In genomic region chr12:109899345-109899744, GRCh38 we compare ENCODE assay signal across 8 cellular contexts. TPM values are rescaled to one million over a fixed set of nuclear protein-coding genes. Genes with fewer than 3 reads are reported as not detected.
A peak's percentile ranks its signal among the peaks of the same experiment; 100 is the strongest.
DNase-seq lines count a peak whose midpoint lies in the region; ATAC-seq and TF ChIP-seq lines count a peak whose summit lies in the region.
"Not testable (repeated sequence)": the region's sequence is repeated elsewhere in the genome, so short reads cannot be mapped to it uniquely, and the experiment has no call there.

No MANE protein-coding gene starts in this region.

- H3K27ac Mint-ChIP-seq in H9, result not testable (repeated sequence)
- peak overlapping the region; percentile 90 for H3K27ac Mint-ChIP-seq in activated T-helper 17 cell treated with anti-CD3 and anti-CD28 coated beads, Interleukin-2, amount 50 U/mL, for 72 hours
- peak overlapping the region; percentile 95 to 96 for H3K27ac Mint-ChIP-seq in natural killer cell

- not testable (repeated sequence) for H4K91ac ChIP-seq in H9 (ENCODE audit: insufficient read length, low read depth, low read length)

- not testable (repeated sequence) for H4K8ac ChIP-seq in H9 (replicated peaks; ENCODE audit: insufficient read length, low read depth, low read length)

- no CpG with 5 or more reads among the region's 15 CpGs for WGBS in H9 (ENCODE audit: extremely low coverage, insufficient read length, low lambda C conversion rate)
- WGBS in heart right ventricle, 2 donors, result 90 to 92% methylated on average over 15 of the region's 15 CpGs

- peaks cover 15% of the 10 kb centered on the region for H3K4me1 ChIP-seq in ACC112 (ENCODE audit: control insufficient read depth, insufficient read depth, low read length, unreplicated experiment)
- H3K4me1 ChIP-seq in H9 (ENCODE audit: insufficient read depth, low read length), result not testable (repeated sequence)
- H3K4me1 ChIP-seq in RWPE2 (ENCODE audit: insufficient read depth, poor library complexity, severe bottlenecking), result peaks cover 12% of the 10 kb centered on the region
- peaks cover 3 to 25% (median 21%) of the 10 kb centered on the region in 9 donors for H3K4me1 ChIP-seq in heart right ventricle
- peaks cover 14 to 24% (median 17%) of the 10 kb centered on the region in 3 donors for H3K4me1 ChIP-seq in skeletal muscle tissue (ENCODE audit: control insufficient read depth in 3 of 3, insufficient read depth in 3 of 3, low read length in 3 of 3)

- H3K4me3 Mint-ChIP-seq in H9 (peak overlapping the region; percentile 89 to 94), natural killer cell (peak overlapping the region; percentile 99)
- H3K4me3 Mint-ChIP-seq in activated T-helper 17 cell treated with anti-CD3 and anti-CD28 coated beads, Interleukin-2, amount 50 U/mL, for 72 hours, result peak overlapping the region; percentile 87

- not testable (repeated sequence) for H4K5ac ChIP-seq in H9 (ENCODE audit: insufficient read length, low read depth, low read length)

- not testable (repeated sequence) for H2BK15ac ChIP-seq in H9 (ENCODE audit: low read depth, low read length)

- not testable (repeated sequence) for H2AK5ac ChIP-seq in H9 (ENCODE audit: insufficient read length, low read length)

- not testable (repeated sequence) for H2BK5ac ChIP-seq in H9 (ENCODE audit: insufficient read length, low read length)

- not testable (repeated sequence) for H2BK120ac ChIP-seq in H9 (ENCODE audit: low read depth, low read length, poor library complexity, severe bottlenecking)

- H3K4me3 ChIP-seq in ACC112 (ENCODE audit: low read depth, low read length) (peak overlapping the region; percentile 81), RWPE2 (ENCODE audit: severe bottlenecking) (peak overlapping the region; percentile 81), coronary artery (peak overlapping the region; percentile 83), heart right ventricle (peak overlapping the region in 7 of 10 donors; percentile 62 to 97 (median 80)), skeletal muscle tissue (ENCODE audit: low read length in 3 of 3) (peak overlapping the region in 1 of 3 donors; percentile 92)

- not testable (repeated sequence) for H3K23ac ChIP-seq in H9 (ENCODE audit: insufficient read length, low read depth, low read length)

- H3K27me3 Mint-ChIP-seq in H9 (ENCODE audit: low read depth), result peaks cover 96% of the 10 kb centered on the region
- H3K27me3 Mint-ChIP-seq in activated T-helper 17 cell treated with anti-CD3 and anti-CD28 coated beads, Interleukin-2, amount 50 U/mL, for 72 hours; natural killer cell (ENCODE audit: low read depth in 2 of 2): not testable (repeated sequence)

- H3K27me3 ChIP-seq in ACC112 (ENCODE audit: insufficient read depth, low read length); RWPE2 (ENCODE audit: insufficient read depth, poor library complexity, severe bottlenecking); heart right ventricle; skeletal muscle tissue (ENCODE audit: control insufficient read depth in 3 of 3, insufficient read depth in 3 of 3, low read length in 3 of 3): not testable (repeated sequence)
- H3K27me3 ChIP-seq in H9 (ENCODE audit: insufficient read depth, low read length), result peaks cover 56% of the 10 kb centered on the region

- not testable (repeated sequence) for H3K4ac ChIP-seq in H9 (ENCODE audit: low read depth, low read length)

- H3K4me2 ChIP-seq in H9 (ENCODE audit: insufficient read depth, insufficient read length, low read length), result not testable (repeated sequence)

- H2BK12ac ChIP-seq in H9 (ENCODE audit: insufficient read length, low read depth, low read length), result not testable (repeated sequence)

- not testable (repeated sequence) for DNase-seq in H9; RWPE2 (ENCODE audit: low spot score); coronary artery (ENCODE audit: low spot score); heart right ventricle; natural killer cell

- not testable (repeated sequence) for H3K79me1 ChIP-seq in H9 (ENCODE audit: insufficient read depth, low read depth, low read length, poor library complexity, severe bottlenecking)

- H3K27ac ChIP-seq in ACC112 (ENCODE audit: low read depth, low read length) (peak overlapping the region; percentile 75; the same call in 1 of the 2 replicates), RWPE2 (ENCODE audit: poor library complexity, severe bottlenecking) (peak overlapping the region; percentile 69), coronary artery (peak overlapping the region; percentile 65 to 82), heart right ventricle (peak overlapping the region in 8 of 10 donors; percentile 57 to 93 (median 85)), skeletal muscle tissue (ENCODE audit: low read depth, low read length) (peak overlapping the region; percentile 77)
- not testable (repeated sequence) for H3K27ac ChIP-seq in H9 (ENCODE audit: insufficient read length, low read depth, low read length)

- H3K9me3 ChIP-seq in H9 (ENCODE audit: control insufficient read depth, low read depth, low read length); RWPE2 (ENCODE audit: severe bottlenecking); heart right ventricle; skeletal muscle tissue (ENCODE audit: control insufficient read depth in 3 of 3, low read length in 3 of 3): not testable (repeated sequence)

- peaks cover 8 to 11% (median 8%) of the 10 kb centered on the region in 3 experiments; a peak in 6 of 7 replicates for H3K36me3 Mint-ChIP-seq in H9 (ENCODE audit: insufficient read depth in 1 of 3, low read depth in 3 of 3)
- H3K36me3 Mint-ChIP-seq in activated T-helper 17 cell treated with anti-CD3 and anti-CD28 coated beads, Interleukin-2, amount 50 U/mL, for 72 hours (ENCODE audit: low read depth), result peaks cover 15% of the 10 kb centered on the region
- not testable (repeated sequence) for H3K36me3 Mint-ChIP-seq in natural killer cell

- not testable (repeated sequence) for H3K56ac ChIP-seq in H9 (ENCODE audit: insufficient read length, low read depth, low read length)

- H4K20me1 ChIP-seq in H9 (ENCODE audit: control insufficient read depth, insufficient read depth, insufficient read length), result not testable (repeated sequence)

- H3K9me3 Mint-ChIP-seq in H9; activated T-helper 17 cell treated with anti-CD3 and anti-CD28 coated beads, Interleukin-2, amount 50 U/mL, for 72 hours; natural killer cell: not testable (repeated sequence)

- not testable (repeated sequence) for H2BK20ac ChIP-seq in H9 (ENCODE audit: low read depth, low read length, poor library complexity, severe bottlenecking)

- peaks cover 18% of the 10 kb centered on the region for H3K79me2 ChIP-seq in ACC112 (ENCODE audit: control insufficient read depth, insufficient read depth, low read length, unreplicated experiment)
- not testable (repeated sequence) for H3K79me2 ChIP-seq in H9 (ENCODE audit: insufficient read depth, low read length)

- TF ChIP-seq CTCF in H9 (conservative IDR thresholded peaks at IDR 0.05); RWPE2 (IDR thresholded peaks at IDR 0.05; ENCODE audit: poor library complexity, severe bottlenecking); coronary artery (IDR thresholded peaks at IDR 0.05); heart right ventricle (IDR thresholded peaks at IDR 0.05); natural killer cell (IDR thresholded peaks at IDR 0.05): not testable (repeated sequence)

- intact Hi-C loops in heart right ventricle (cut with DNase I); natural killer cell (cut with micrococcal nuclease): not testable (repeated sequence)

- H3K14ac ChIP-seq in H9 (ENCODE audit: insufficient read depth, low read length), result not testable (repeated sequence)

- peak overlapping the region; percentile 93 for H2AFZ ChIP-seq in ACC112 (ENCODE audit: low read length, unreplicated experiment)
- H2AFZ ChIP-seq in H9 (ENCODE audit: low read length), result not testable (repeated sequence)

- ATAC-seq in RWPE2 (ENCODE audit: low read depth); activated T-helper 17 cell treated with anti-CD3 and anti-CD28 coated beads, Interleukin-2, amount 50 U/mL, for 72 hours (replicated peaks); heart right ventricle; natural killer cell: not testable (repeated sequence)

- H3K9ac ChIP-seq in H9 (ENCODE audit: extremely low read depth, insufficient read length, low read length), result not testable (repeated sequence)
- H3K9ac ChIP-seq in skeletal muscle tissue (ENCODE audit: low read depth in 1 of 3, low read length in 3 of 3), result peak overlapping the region; percentile 87 to 91 (median 88)

- H3K36me3 ChIP-seq in ACC112 (ENCODE audit: insufficient read depth, low read length) (peaks cover 11% of the 10 kb centered on the region; the same call in 1 of the 2 replicates), RWPE2 (ENCODE audit: low read depth) (peaks cover 19% of the 10 kb centered on the region), heart right ventricle (peaks cover 0 to 20% (median 15%) of the 10 kb centered on the region in 9 donors), skeletal muscle tissue (ENCODE audit: control insufficient read depth in 3 of 3, insufficient read depth in 3 of 3, low read length in 3 of 3) (peaks cover 13 to 16% (median 15%) of the 10 kb centered on the region in 3 donors)

- H3K4me1 Mint-ChIP-seq in H9, result peaks cover 19 to 26% of the 10 kb centered on the region in 2 experiments
- H3K4me1 Mint-ChIP-seq in activated T-helper 17 cell treated with anti-CD3 and anti-CD28 coated beads, Interleukin-2, amount 50 U/mL, for 72 hours, result peaks cover 11% of the 10 kb centered on the region
- H3K4me1 Mint-ChIP-seq in natural killer cell, result peaks cover 25 to 28% of the 10 kb centered on the region in 2 donors

- H3K18ac ChIP-seq in H9 (ENCODE audit: insufficient read length, low read depth, low read length), result not testable (repeated sequence)

- H3T11ph ChIP-seq in H9 (ENCODE audit: low read length), result not testable (repeated sequence)

- peaks cover 13% of the 10 kb centered on the region for H3K23me2 ChIP-seq in H9 (ENCODE audit: insufficient read length, low read depth, low read length, poor library complexity, severe bottlenecking)

RNA-seq across cellular contexts. Expression of gene TCHP, which starts 0.7 kb away (rescaled TPM):
- total RNA-seq in H9 (2021) (12.6 and 13.3 TPM in 2 replicates), heart right ventricle (10 to 100 TPM in 4 of 10 donors, 1 to 10 TPM in 6; 7.0 to 14.1 (median 9.1) TPM), natural killer cell (10 to 100 TPM; 33.7 to 42.5 (median 38.7) TPM), skeletal muscle tissue (3.7 TPM)
- total RNA-seq in activated T-helper 17 cell treated with anti-CD3 and anti-CD28 coated beads, Interleukin-2, amount 50 U/mL, for 72 hours, result 10 to 100 TPM in 1 of 2 donors, 1 to 10 TPM in 1; 9.8 to 20.2 TPM
- 10 to 100 TPM in 1 of 2 donors, 1 to 10 TPM in 1; 7.3 to 13.2 TPM for polyA plus RNA-seq in heart right ventricle

RNA-seq across cellular contexts. Expression of gene GLTP, which starts 19.0 kb away (rescaled TPM):
- total RNA-seq in H9 (2021) (15.5 and 15.7 TPM in 2 replicates), heart right ventricle (10 to 100 TPM; 18.0 to 28.0 (median 22.0) TPM), natural killer cell (10 to 100 TPM; 48.6 to 52.8 (median 49.2) TPM), skeletal muscle tissue (18.3 TPM)
- total RNA-seq in activated T-helper 17 cell treated with anti-CD3 and anti-CD28 coated beads, Interleukin-2, amount 50 U/mL, for 72 hours, result 10 to 100 TPM; 25.7 to 26.4 TPM
- polyA plus RNA-seq in heart right ventricle, result 10 to 100 TPM; 19.4 to 23.1 TPM
